Comparison of ENCODE assay signal across 12 cellular contexts in genomic region chr4:76108467-76109181, GRCh38. TPM values are rescaled to one million over a fixed set of nuclear protein-coding genes. Genes with fewer than 3 reads are reported as not detected.
DNase-seq lines count a peak whose midpoint lies in the region; ATAC-seq, FAIRE-seq and TF ChIP-seq lines count a peak whose summit lies in the region.
"Had no signal": no experiment of that assay in that cellular context is flagged by ENCODE, and none has a peak within 500 bp of the region (broad histone marks: within the 10 kb centered on the region; RNA-seq: fewer than 3 reads in every experiment).

No MANE protein-coding gene starts in this region.

- POLR2A ChIA-PET in MCF 10A (lab: Yijun Ruan, JAX): interaction anchor here (1.0 to 1.4 kb wide), 2 partner anchors 10 to 40 kb away, joined by 3 to 6 read pairs; partner anchors contain the start of gene NUP54
- POLR2A ChIA-PET in OCI-LY7 (lab: Charles Lee): interaction anchor here (0.9 to 1.3 kb wide), 3 partner anchors 8 to 17 kb away, joined by 3 to 4 read pairs (median 3); no protein-coding TSS in a partner anchor

- no peaks in the 10 kb centered on the region for H3K27me3 Mint-ChIP-seq in MCF 10A (ENCODE audit: insufficient read depth, unreplicated experiment)
- no peaks in the 10 kb centered on the region for H3K27me3 Mint-ChIP-seq in effector memory CD8-positive, alpha-beta T cell
- H3K27me3 Mint-ChIP-seq: stimulated activated naive CD8-positive, alpha-beta T cell treated with anti-CD3 and anti-CD28 coated beads, Interleukin-15, Interleukin-2, amounts not matched to agents 100 ng/mL and 50 ng/mL, for 24 hours had no signal

- H3K4me3 Mint-ChIP-seq in MCF 10A (ENCODE audit: unreplicated experiment): no peak overlapping the region
- H3K4me3 Mint-ChIP-seq in effector memory CD8-positive, alpha-beta T cell: no peak overlapping the region
- H3K4me3 Mint-ChIP-seq: stimulated activated naive CD8-positive, alpha-beta T cell treated with anti-CD3 and anti-CD28 coated beads, Interleukin-15, Interleukin-2, amounts not matched to agents 100 ng/mL and 50 ng/mL, for 24 hours; T-helper 1 cell treated with Interleukin-12 subunit alpha and Interleukin-12 subunit beta and Interleukin-4 antibody, amounts not matched to agents 30 μg/mL and 1 μg/mL, for 36 hours had no signal

- H3K4me1 Mint-ChIP-seq in MCF 10A (ENCODE audit: insufficient read depth, unreplicated experiment): no peaks in the 10 kb centered on the region
- H3K4me1 Mint-ChIP-seq in effector memory CD8-positive, alpha-beta T cell (ENCODE audit: low read depth in 2 of 2): no peaks in the 10 kb centered on the region

- no peak for TF ChIP-seq POLR2A in breast epithelium (IDR thresholded peaks at IDR 0.05)

- peak; percentile 68 for DNase-seq in MCF 10A (ENCODE audit: unreplicated experiment)
- no peak for DNase-seq in breast epithelium (ENCODE audit: low spot score in 2 of 2)
- peak; percentile 35 for DNase-seq in OCI-LY7 (ENCODE audit: low spot score)
- peak; percentile 29 for DNase-seq in fibroblast of gingiva (ENCODE audit: low read depth)
- peak; percentile 16 for DNase-seq in urothelium cell line (ENCODE audit: low spot score)
- DNase-seq in effector memory CD8-positive, alpha-beta T cell: no peak
- DNase-seq in NCI-H526 treated with DMSO at 0.1 percent for 48 hours (lab: John Stamatoyannopoulos, UW): no peak
- DNase-seq: kidney had no signal

- H3K79me2 ChIP-seq in OCI-LY7 (ENCODE audit: insufficient read depth, low read depth, low read length): no peaks in the 10 kb centered on the region

- ATAC-seq in effector memory CD8-positive, alpha-beta T cell (replicated peaks): no peak
- ATAC-seq in HG03442 (IDR thresholded peaks at IDR 0.05; ENCODE audit: unreplicated experiment): no peak

- BruUV-seq in MCF 10A (replicated peaks; lab: Mats Ljungman, UMichigan): no TSS peak
- no TSS peak for BruUV-seq in OCI-LY7 (replicated peaks; lab: Mats Ljungman, UMichigan)

- no peak overlapping the region for H3K27ac ChIP-seq in breast epithelium
- H3K27ac ChIP-seq in OCI-LY7 (ENCODE audit: low read depth, low read length, poor library complexity, severe bottlenecking): no peak overlapping the region
- H3K27ac ChIP-seq: C4-2B had no signal

- no peaks in the 10 kb centered on the region for H3K9me3 Mint-ChIP-seq in MCF 10A (ENCODE audit: unreplicated experiment)
- no peaks in the 10 kb centered on the region for H3K9me3 Mint-ChIP-seq in effector memory CD8-positive, alpha-beta T cell
- H3K9me3 Mint-ChIP-seq: stimulated activated naive CD8-positive, alpha-beta T cell treated with anti-CD3 and anti-CD28 coated beads, Interleukin-15, Interleukin-2, amounts not matched to agents 100 ng/mL and 50 ng/mL, for 24 hours; T-helper 1 cell treated with Interleukin-12 subunit alpha and Interleukin-12 subunit beta and Interleukin-4 antibody, amounts not matched to agents 30 μg/mL and 1 μg/mL, for 36 hours had no signal

- H2AFZ ChIP-seq in OCI-LY7 (ENCODE audit: low read length): no peak overlapping the region

- CTCF ChIA-PET in MCF 10A (lab: Yijun Ruan, JAX): interaction anchor here (0.6 to 1.6 kb wide), 4 partner anchors 22 to 266 kb away, joined by 3 to 8 read pairs (median 5); no protein-coding TSS in a partner anchor
- CTCF ChIA-PET in OCI-LY7 (lab: Charles Lee; ENCODE audit: unreplicated experiment): no interaction called here

- TF ChIP-seq CTCF in MCF 10A (IDR thresholded peaks at IDR 0.05; ENCODE audit: unreplicated experiment) (no peak), breast epithelium (IDR thresholded peaks at IDR 0.05) (no peak), OCI-LY7 (conservative IDR thresholded peaks at IDR 0.05; ENCODE audit: low read length) (peak; percentile 73)

- H3K9me2 ChIP-seq in OCI-LY7 (ENCODE audit: insufficient read depth, low read length): no peaks in the 10 kb centered on the region

- H3K4me3 ChIP-seq in breast epithelium: no peak overlapping the region
- no peak overlapping the region for H3K4me3 ChIP-seq in OCI-LY7 (ENCODE audit: low read depth, low read length, poor library complexity, severe bottlenecking)

- H3K36me3 Mint-ChIP-seq in MCF 10A (ENCODE audit: insufficient read depth, unreplicated experiment): peaks cover 8% of the 10 kb centered on the region
- peaks cover under 1% of the 10 kb centered on the region for H3K36me3 Mint-ChIP-seq in effector memory CD8-positive, alpha-beta T cell (ENCODE audit: insufficient read depth)

- H3K36me3 ChIP-seq in breast epithelium (peaks cover 6% of the 10 kb centered on the region), OCI-LY7 (ENCODE audit: insufficient read depth, low read length) (peaks cover 18% of the 10 kb centered on the region)

- no peak overlapping the region for H3K4me2 ChIP-seq in OCI-LY7 (ENCODE audit: low read length)

- no peaks in the 10 kb centered on the region for H4K20me1 ChIP-seq in OCI-LY7 (ENCODE audit: insufficient read depth, low read length)

- no peak for FAIRE-seq in urothelium cell line (lab: Jason Lieb, UNC)

- H3K9me3 ChIP-seq in breast epithelium: no peaks in the 10 kb centered on the region
- H3K9me3 ChIP-seq in OCI-LY7 (ENCODE audit: low read length): no peaks in the 10 kb centered on the region

- H3K4me1 ChIP-seq in breast epithelium (no peaks in the 10 kb centered on the region), OCI-LY7 (ENCODE audit: insufficient read depth, low read length, poor library complexity, severe bottlenecking) (no peaks in the 10 kb centered on the region)

- no peaks in the 10 kb centered on the region for H3K27me3 ChIP-seq in breast epithelium

- H3K27ac Mint-ChIP-seq in MCF 10A (ENCODE audit: low read depth, unreplicated experiment): no peak overlapping the region
- H3K27ac Mint-ChIP-seq in effector memory CD8-positive, alpha-beta T cell: no peak overlapping the region
- H3K27ac Mint-ChIP-seq: stimulated activated naive CD8-positive, alpha-beta T cell treated with anti-CD3 and anti-CD28 coated beads, Interleukin-15, Interleukin-2, amounts not matched to agents 100 ng/mL and 50 ng/mL, for 24 hours; T-helper 1 cell treated with Interleukin-12 subunit alpha and Interleukin-12 subunit beta and Interleukin-4 antibody, amounts not matched to agents 30 μg/mL and 1 μg/mL, for 36 hours had no signal

- intact Hi-C loops in MCF 10A (cut with micrococcal nuclease) (no loop called here), breast epithelium (cut with DNase I; ENCODE audit: low total_unique reads) (no loop called here), OCI-LY7 (cut with micrococcal nuclease; ENCODE audit: unreplicated experiment) (no loop called here)

RNA-seq across cellular contexts. Expression of gene ART3, which starts 34.1 kb away (rescaled TPM):
- total RNA-seq in MCF 10A (2022) (0.83 TPM in 1 of 2 replicates, not detected in the other), breast epithelium (not detected), OCI-LY7 (2022) (not detected in 2 replicates)
- not detected in 2 replicates for total RNA-seq in OCI-LY7 (2014; rRNA removed; shearing (Covaris generic))
- total RNA-seq: kidney had no signal

RNA-seq across cellular contexts. Expression of gene NUP54, which starts 39.6 kb away (rescaled TPM):
- total RNA-seq in MCF 10A (2022) (46.9 and 51.5 TPM in 2 replicates), breast epithelium (10 to 100 TPM; 46.6 to 70.5 (median 56.7) TPM), OCI-LY7 (2022) (50.8 and 52.6 TPM in 2 replicates)
- total RNA-seq in OCI-LY7 (2014; rRNA removed; shearing (Covaris generic)): 29.2 and 40.2 TPM in 2 replicates

Comparison
In these comparisons a context has a peak if more than half of its experiments do, and no peak if none do; other contexts are left out.
1. DNase-seq: peak in MCF 10A (single experiment), OCI-LY7 (single experiment), fibroblast of gingiva (single experiment) and urothelium cell line (single experiment); none in breast epithelium (0 of 2), effector memory CD8-positive, alpha-beta T cell (0 of 3) and NCI-H526 treated with DMSO at 0.1 percent for 48 hours (single experiment).